In the genomic region with DNA sequence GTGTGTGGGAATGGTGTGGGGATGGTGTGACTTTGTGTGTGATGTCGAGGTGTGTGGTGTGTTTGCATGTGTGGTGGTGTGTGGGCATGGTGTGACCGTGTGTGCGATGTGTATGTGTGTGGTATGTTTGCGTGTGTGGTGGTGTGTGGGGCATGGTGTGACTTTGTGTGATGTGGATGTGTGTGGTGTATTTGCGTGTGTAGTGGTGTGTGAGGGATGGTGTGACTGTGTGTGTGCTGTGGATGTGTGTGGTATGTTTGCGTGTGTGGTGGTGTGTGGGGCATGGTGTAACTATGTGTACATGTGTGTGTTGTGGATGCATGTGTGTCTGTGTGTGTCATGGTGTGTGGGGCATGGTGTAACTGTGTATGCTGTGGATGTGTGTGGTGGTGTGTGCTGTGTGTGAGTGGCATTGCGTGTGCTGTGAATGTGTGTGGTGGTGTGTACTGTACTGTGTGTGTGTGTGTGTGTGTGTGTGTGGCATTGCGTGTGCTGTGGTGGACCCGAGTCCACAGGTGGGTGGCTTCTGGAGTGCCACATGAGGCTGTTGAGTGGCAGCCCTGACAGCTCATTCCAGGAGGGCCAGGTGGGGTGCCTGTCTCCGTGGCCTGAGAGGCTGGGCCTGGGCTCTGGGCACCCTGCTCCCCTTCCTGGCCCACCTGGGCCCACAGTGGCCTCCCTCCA, we compare ENCODE assay signal across 1 cellular context.
TF ChIP-seq lines count a peak whose summit lies in the region.

No MANE protein-coding gene starts in this region.

TF ChIP-seq in HCT116, 20 proteins besides CTCF, POLR2A, EP300 and RAD21 (continued from another document):
- TF ChIP-seq, protein P1, sequence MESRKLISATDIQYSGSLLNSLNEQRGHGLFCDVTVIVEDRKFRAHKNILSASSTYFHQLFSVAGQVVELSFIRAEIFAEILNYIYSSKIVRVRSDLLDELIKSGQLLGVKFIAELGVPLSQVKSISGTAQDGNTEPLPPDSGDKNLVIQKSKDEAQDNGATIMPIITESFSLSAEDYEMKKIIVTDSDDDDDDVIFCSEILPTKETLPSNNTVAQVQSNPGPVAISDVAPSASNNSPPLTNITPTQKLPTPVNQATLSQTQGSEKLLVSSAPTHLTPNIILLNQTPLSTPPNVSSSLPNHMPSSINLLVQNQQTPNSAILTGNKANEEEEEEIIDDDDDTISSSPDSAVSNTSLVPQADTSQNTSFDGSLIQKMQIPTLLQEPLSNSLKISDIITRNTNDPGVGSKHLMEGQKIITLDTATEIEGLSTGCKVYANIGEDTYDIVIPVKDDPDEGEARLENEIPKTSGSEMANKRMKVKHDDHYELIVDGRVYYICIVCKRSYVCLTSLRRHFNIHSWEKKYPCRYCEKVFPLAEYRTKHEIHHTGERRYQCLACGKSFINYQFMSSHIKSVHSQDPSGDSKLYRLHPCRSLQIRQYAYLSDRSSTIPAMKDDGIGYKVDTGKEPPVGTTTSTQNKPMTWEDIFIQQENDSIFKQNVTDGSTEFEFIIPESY (IDR thresholded peaks at IDR 0.05; ENCODE audit: extremely low read depth, insufficient replicate concordance, low read length) = no peak
- TF ChIP-seq CEBPB (IDR thresholded peaks at IDR 0.05; ENCODE audit: low read depth) (no peak), ZNF274 (IDR thresholded peaks at IDR 0.05; ENCODE audit: low read depth, low read length) (no peak), REST (IDR thresholded peaks at IDR 0.05; ENCODE audit: low read depth) (no peak), FOSL1 (IDR thresholded peaks at IDR 0.05; ENCODE audit: low read depth) (no peak), POLR2AphosphoS5 (IDR thresholded peaks at IDR 0.05; ENCODE audit: low read depth, low read length) (no peak), EZH2phosphoT487 (IDR thresholded peaks at IDR 0.05; ENCODE audit: borderline replicate concordance) (no peak), SRF (IDR thresholded peaks at IDR 0.05; ENCODE audit: low read depth) (no peak), CBX3 (IDR thresholded peaks at IDR 0.05; ENCODE audit: low read depth) (no peak), MAX (IDR thresholded peaks at IDR 0.05) (no peak), EGR1 (IDR thresholded peaks at IDR 0.05; ENCODE audit: low read depth) (no peak), SIN3A (IDR thresholded peaks at IDR 0.05; ENCODE audit: low read depth) (no peak), SP1 (IDR thresholded peaks at IDR 0.05; ENCODE audit: low read depth) (no peak), JUND (IDR thresholded peaks at IDR 0.05) (no peak)
